In genomic region chr2:196957881-196958525, GRCh38 we compare ENCODE assay signal across 22 cellular contexts. TPM values are rescaled to one million over a fixed set of nuclear protein-coding genes. Genes with fewer than 3 reads are reported as not detected.
DNase-seq lines count a peak whose midpoint lies in the region; ATAC-seq and TF ChIP-seq lines count a peak whose summit lies in the region.
"Had no signal": no experiment of that assay in that cellular context is flagged by ENCODE, and none has a peak within 500 bp of the region (broad histone marks: within the 10 kb centered on the region; RNA-seq: fewer than 3 reads in every experiment).

No MANE protein-coding gene starts in this region.

- H3K27ac ChIP-seq in heart left ventricle, result no peak overlapping the region
- H3K27ac ChIP-seq: A549, BLaER1, SJSA1 had no signal

- H3K4me3 ChIP-seq in heart left ventricle, result no peak overlapping the region
- H3K4me3 ChIP-seq: A549, BLaER1, HAP-1, MG63, SJSA1 had no signal

- peak overlapping the region; percentile 1 for H3K27ac Mint-ChIP-seq in activated naive CD8-positive, alpha-beta T cell treated with anti-CD3 and anti-CD28 coated beads for 36 hours
- no peak overlapping the region for H3K27ac Mint-ChIP-seq in activated naive CD8-positive, alpha-beta T cell treated with anti-CD3 and anti-CD28 coated beads, Interleukin-2, amount 50 U/mL, for 24 hours
- H3K27ac Mint-ChIP-seq in WTC11, result peak overlapping the region; percentile 19; the same call in 1 of the 2 replicates
- peak overlapping the region; percentile 34 for H3K27ac Mint-ChIP-seq in nephron progenitor cell
- H3K27ac Mint-ChIP-seq: CD4-positive, alpha-beta memory T cell had no signal

- POLR2A ChIA-PET in WTC11 (lab: Charles Lee), result no interaction called here

- no peaks in the 10 kb centered on the region for H3K27me3 Mint-ChIP-seq in activated naive CD8-positive, alpha-beta T cell treated with anti-CD3 and anti-CD28 coated beads for 36 hours
- peaks cover 6% of the 10 kb centered on the region for H3K27me3 Mint-ChIP-seq in activated naive CD8-positive, alpha-beta T cell treated with anti-CD3 and anti-CD28 coated beads, Interleukin-2, amount 50 U/mL, for 24 hours
- H3K27me3 Mint-ChIP-seq in WTC11 (ENCODE audit: low read depth) (no peaks in the 10 kb centered on the region), nephron progenitor cell (ENCODE audit: low read depth, poor library complexity) (no peaks in the 10 kb centered on the region)

- peaks cover 2% of the 10 kb centered on the region for H3K36me3 Mint-ChIP-seq in activated naive CD8-positive, alpha-beta T cell treated with anti-CD3 and anti-CD28 coated beads for 36 hours
- peaks cover 4% of the 10 kb centered on the region for H3K36me3 Mint-ChIP-seq in activated naive CD8-positive, alpha-beta T cell treated with anti-CD3 and anti-CD28 coated beads, Interleukin-2, amount 50 U/mL, for 24 hours (ENCODE audit: low read depth)
- H3K36me3 Mint-ChIP-seq in WTC11 (no peaks in the 10 kb centered on the region), nephron progenitor cell (ENCODE audit: low read depth) (no peaks in the 10 kb centered on the region)

- H3K4me3 Mint-ChIP-seq in activated naive CD8-positive, alpha-beta T cell treated with anti-CD3 and anti-CD28 coated beads for 36 hours, result no peak overlapping the region
- no peak overlapping the region for H3K4me3 Mint-ChIP-seq in activated naive CD8-positive, alpha-beta T cell treated with anti-CD3 and anti-CD28 coated beads, Interleukin-2, amount 50 U/mL, for 24 hours
- no peak overlapping the region for H3K4me3 Mint-ChIP-seq in WTC11
- H3K4me3 Mint-ChIP-seq in nephron progenitor cell, result no peak overlapping the region
- H3K4me3 Mint-ChIP-seq: CD4-positive, alpha-beta memory T cell had no signal

- no peak for ATAC-seq in activated naive CD8-positive, alpha-beta T cell treated with anti-CD3 and anti-CD28 coated beads, Interleukin-2, amount 50 U/mL, for 24 hours
- ATAC-seq in WTC11, result no peak
- no peak for ATAC-seq in HG02798 (IDR thresholded peaks at IDR 0.05; ENCODE audit: poor library complexity, unreplicated experiment)
- no peak for ATAC-seq in heart left ventricle
- ATAC-seq: A549, Panc1 had no signal

- no peak for TF ChIP-seq POLR2A in heart left ventricle (IDR thresholded peaks at IDR 0.05)

- 87 to 93% (median 91%) methylated on average over 1 of the region's 1 CpG for WGBS in heart left ventricle, 4 donors

- no peaks in the 10 kb centered on the region for H3K36me3 ChIP-seq in heart left ventricle
- H3K36me3 ChIP-seq: BLaER1, HAP-1, MG63, SJSA1 had no signal

- no peak for DNase-seq in activated naive CD8-positive, alpha-beta T cell treated with anti-CD3 and anti-CD28 coated beads for 36 hours
- DNase-seq in activated naive CD8-positive, alpha-beta T cell treated with anti-CD3 and anti-CD28 coated beads, Interleukin-2, amount 50 U/mL, for 24 hours, result no peak
- DNase-seq in WTC11 (ENCODE audit: low spot score), result no peak
- no peak for DNase-seq in nephron progenitor cell
- DNase-seq in A172 (ENCODE audit: low spot score), result no peak
- DNase-seq in pons (ENCODE audit: low spot score), result no peak
- no peak for DNase-seq in heart left ventricle
- DNase-seq: Calu3; CD4-positive, alpha-beta memory T cell; Kasumi-1; MG63; NCI-H1048; NCI-H1436; NCI-H2029 treated with DMSO at 0.1 percent for 48 hours; NCI-H2171; NCI-H526 had no signal

- H3K9me3 Mint-ChIP-seq in activated naive CD8-positive, alpha-beta T cell treated with anti-CD3 and anti-CD28 coated beads for 36 hours, result peaks cover 2% of the 10 kb centered on the region
- H3K9me3 Mint-ChIP-seq in activated naive CD8-positive, alpha-beta T cell treated with anti-CD3 and anti-CD28 coated beads, Interleukin-2, amount 50 U/mL, for 24 hours, result no peaks in the 10 kb centered on the region
- H3K9me3 Mint-ChIP-seq in WTC11, result peaks cover 4% of the 10 kb centered on the region; the same call in 1 of the 2 replicates
- H3K9me3 Mint-ChIP-seq in nephron progenitor cell, result no peaks in the 10 kb centered on the region

- no peaks in the 10 kb centered on the region for H3K9me3 ChIP-seq in heart left ventricle
- H3K9me3 ChIP-seq: A549, BLaER1, HAP-1, MG63, SJSA1 had no signal

- intact Hi-C loops in heart left ventricle (cut with DNase I), result no loop called here

- CTCF ChIA-PET in WTC11 (lab: Charles Lee), result no interaction called here

- no peaks in the 10 kb centered on the region for H3K4me1 ChIP-seq in heart left ventricle
- H3K4me1 ChIP-seq: A549, BLaER1, SJSA1 had no signal

- H3K27me3 ChIP-seq in heart left ventricle, result no peaks in the 10 kb centered on the region
- H3K27me3 ChIP-seq: BLaER1, MG63, SJSA1 had no signal

- no peak for TF ChIP-seq CTCF in WTC11 (IDR thresholded peaks at IDR 0.05)
- no peak for TF ChIP-seq CTCF in nephron progenitor cell (IDR thresholded peaks at IDR 0.05)
- no peak for TF ChIP-seq CTCF in heart left ventricle (IDR thresholded peaks at IDR 0.05)

- peaks cover 22% of the 10 kb centered on the region for H3K4me1 Mint-ChIP-seq in activated naive CD8-positive, alpha-beta T cell treated with anti-CD3 and anti-CD28 coated beads for 36 hours
- H3K4me1 Mint-ChIP-seq in activated naive CD8-positive, alpha-beta T cell treated with anti-CD3 and anti-CD28 coated beads, Interleukin-2, amount 50 U/mL, for 24 hours, result peaks cover 22% of the 10 kb centered on the region
- H3K4me1 Mint-ChIP-seq in WTC11 (peaks cover 38% of the 10 kb centered on the region), nephron progenitor cell (no peaks in the 10 kb centered on the region)

TF ChIP-seq in WTC11, 78 proteins besides CTCF, POLR2A, EP300 and RAD21 (continues in another document):
- TF ChIP-seq IRF2 (CRISPR knock-in tag; IDR thresholded peaks at IDR 0.05; ENCODE audit: borderline replicate concordance, low read depth) (no peak), GABPB1 (CRISPR knock-in tag; IDR thresholded peaks at IDR 0.05) (no peak), ZNF219 (CRISPR knock-in tag; IDR thresholded peaks at IDR 0.05; ENCODE audit: borderline replicate concordance) (no peak), OVOL2 (CRISPR knock-in tag; IDR thresholded peaks at IDR 0.05; ENCODE audit: borderline replicate concordance) (no peak), ZMAT4 (CRISPR knock-in tag; IDR thresholded peaks at IDR 0.05) (no peak), MAX (CRISPR knock-in tag; IDR thresholded peaks at IDR 0.05) (no peak), ZBTB43 (CRISPR knock-in tag; IDR thresholded peaks at IDR 0.05) (no peak), ATF6 (CRISPR knock-in tag; IDR thresholded peaks at IDR 0.05) (no peak), ZNF671 (CRISPR knock-in tag; IDR thresholded peaks at IDR 0.05) (no peak), SP1 (CRISPR knock-in tag; conservative IDR thresholded peaks at IDR 0.05) (no peak), FOXP4 (CRISPR knock-in tag; IDR thresholded peaks at IDR 0.05) (no peak), ESRRA (CRISPR knock-in tag; IDR thresholded peaks at IDR 0.05; ENCODE audit: borderline replicate concordance) (no peak)

RNA-seq across cellular contexts. Expression of gene PGAP1, which starts 31.5 kb away (rescaled TPM):
- 10 to 100 TPM; 17.8 to 19.2 TPM for total RNA-seq in activated naive CD8-positive, alpha-beta T cell treated with anti-CD3 and anti-CD28 coated beads for 36 hours
- 25.2 to 29.4 TPM (median 28.2 TPM) in 3 replicates for total RNA-seq in WTC11 (2021)
- total RNA-seq in A172 (2014; rRNA removed; shearing (Covaris generic)), result 4.1 and 6.5 TPM in 2 replicates
- total RNA-seq in heart left ventricle, result 1 to 10 TPM; 3.6 to 8.8 (median 5.8) TPM
- polyA plus RNA-seq in heart left ventricle, result 1 to 10 TPM; 1.2 to 1.8 TPM
